ENCODE assay signal across 13 cellular contexts in the genomic region with DNA sequence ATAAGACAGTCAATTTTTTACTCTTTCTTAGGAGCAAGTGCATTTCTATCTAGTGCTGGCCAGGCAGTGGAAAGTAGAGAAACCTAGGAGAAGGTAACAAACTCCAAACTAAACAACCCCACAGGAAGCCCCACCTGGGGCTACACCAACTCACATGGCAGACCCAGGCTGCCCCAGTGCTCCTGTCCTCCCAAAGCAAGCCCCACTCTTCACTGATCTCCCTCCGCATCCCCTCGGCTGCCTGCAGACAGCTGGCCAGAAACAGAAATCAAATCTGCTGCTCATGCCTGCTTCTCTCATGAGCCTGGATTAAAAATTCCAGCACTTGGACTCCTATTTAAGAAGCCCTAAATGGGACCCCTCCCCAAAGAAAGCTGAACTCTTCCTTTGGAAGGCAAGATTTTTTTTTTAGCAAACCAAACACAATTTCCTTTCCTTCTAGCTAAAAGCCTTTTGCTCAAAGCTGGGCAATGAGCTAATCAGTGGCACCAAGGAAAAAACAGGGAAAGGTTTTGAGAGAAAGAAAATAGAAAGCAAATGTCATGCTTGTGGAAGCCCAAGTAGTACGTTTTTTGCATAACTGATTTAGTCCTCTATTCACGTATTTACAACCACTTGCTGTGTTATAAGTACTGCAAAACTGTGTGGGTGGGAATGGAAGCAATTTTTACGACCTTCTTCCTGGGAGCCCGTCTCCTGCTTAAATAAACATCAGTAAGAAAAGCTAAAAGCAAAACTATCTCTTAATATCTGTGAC. TPM values are rescaled to one million over a fixed set of nuclear protein-coding genes. Genes with fewer than 3 reads are reported as not detected.
DNase-seq lines count a peak whose midpoint lies in the region; ATAC-seq and TF ChIP-seq lines count a peak whose summit lies in the region.
"Had no signal": no experiment of that assay in that cellular context is flagged by ENCODE, and none has a peak within 500 bp of the region (broad histone marks: within the 10 kb centered on the region; RNA-seq: fewer than 3 reads in every experiment).

No MANE protein-coding gene starts in this region.

- H3K9ac ChIP-seq in SK-N-MC (ENCODE audit: insufficient read length) (no peak overlapping the region), trophoblast cell (ENCODE audit: low read length) (no peak overlapping the region)

- H2BK5ac ChIP-seq in trophoblast cell (ENCODE audit: low read depth, low read length, poor library complexity): no peak overlapping the region

- no peak overlapping the region for H4K91ac ChIP-seq in trophoblast cell (ENCODE audit: low read depth, low read length)

- no peaks in the 10 kb centered on the region for H3K27me3 ChIP-seq in gastroesophageal sphincter
- H3K27me3 ChIP-seq in trophoblast cell (ENCODE audit: insufficient read depth, low read length): no peaks in the 10 kb centered on the region

- peak; percentile 68 for DNase-seq in DMS 273 (lab: John Stamatoyannopoulos, UW; ENCODE audit: unreplicated experiment)
- no peak for DNase-seq in DMS 273 treated with DMSO at 0.1 percent for 48 hours (lab: John Stamatoyannopoulos, UW)
- peak; percentile 96 for DNase-seq in SK-N-MC (ENCODE audit: low read depth, low spot score)
- DNase-seq in superior temporal gyrus (ENCODE audit: extremely low spot score): peak; percentile 77
- DNase-seq in T-helper 2 cell treated with Interferon-gamma antibody and Interleukin-4, amounts not matched to agents 5 μg/mL and 100 μg/mL, for 36 hours (ENCODE audit: low spot score): no peak
- no peak for DNase-seq in trophoblast cell
- DNase-seq in NCI-H2171 (lab: John Stamatoyannopoulos, UW): no peak
- DNase-seq: activated CD4-positive, CD25-positive, alpha-beta regulatory T cell; effector CD8-positive, alpha-beta T cell; NCI-H187 treated with DMSO at 0.1 percent for 48 hours had no signal

- no peak for TF ChIP-seq EP300 in gastroesophageal sphincter (IDR thresholded peaks at IDR 0.05)

- no peak overlapping the region for H2BK12ac ChIP-seq in trophoblast cell (ENCODE audit: low read length)

- H3K14ac ChIP-seq in trophoblast cell (ENCODE audit: low read length): no peak overlapping the region

- H3K79me2 ChIP-seq in trophoblast cell (ENCODE audit: control insufficient read depth, insufficient read depth, low read length, poor library complexity): no peaks in the 10 kb centered on the region

- H3K4me3 ChIP-seq in SK-N-MC: peak overlapping the region; percentile 46
- peak overlapping the region; percentile 1 to 18 for H3K4me3 ChIP-seq in gastroesophageal sphincter
- H3K4me3 ChIP-seq in trophoblast cell (ENCODE audit: low read depth, low read length): no peak overlapping the region

- H2AFZ ChIP-seq in trophoblast cell (ENCODE audit: insufficient read depth, low read length, poor library complexity): no peak overlapping the region

- no peak overlapping the region for H4K8ac ChIP-seq in trophoblast cell (ENCODE audit: low read depth, low read length)

- H3K27ac ChIP-seq in SK-N-MC: no peak overlapping the region
- peak overlapping the region; percentile 34 to 61 (median 54) for H3K27ac ChIP-seq in gastroesophageal sphincter
- H3K27ac ChIP-seq in trophoblast cell (ENCODE audit: low read depth, low read length): no peak overlapping the region
- H3K27ac ChIP-seq: 22Rv1 had no signal

- H3K79me1 ChIP-seq in trophoblast cell (ENCODE audit: low read length): no peaks in the 10 kb centered on the region

- H3K23ac ChIP-seq in trophoblast cell (ENCODE audit: low read length): no peak overlapping the region

- H3K4ac ChIP-seq in trophoblast cell (ENCODE audit: low read depth, low read length): no peak overlapping the region

- H3K18ac ChIP-seq in trophoblast cell (ENCODE audit: low read length): no peak overlapping the region

- ATAC-seq in gastroesophageal sphincter: no peak

- no peak overlapping the region for H4K12ac ChIP-seq in trophoblast cell (ENCODE audit: low read depth, low read length)

- H3K27me3 Mint-ChIP-seq in T-helper 2 cell treated with Interferon-gamma antibody and Interleukin-4, amounts not matched to agents 5 μg/mL and 100 μg/mL, for 36 hours (ENCODE audit: low read depth): no peaks in the 10 kb centered on the region

- H3K36me3 ChIP-seq in SK-N-MC (ENCODE audit: insufficient read depth, low read length) (no peaks in the 10 kb centered on the region), gastroesophageal sphincter (no peaks in the 10 kb centered on the region), trophoblast cell (ENCODE audit: control insufficient read depth in 1 of 2, insufficient read depth in 2 of 2, low read length in 2 of 2) (no peaks in the 10 kb centered on the region)

- H2BK120ac ChIP-seq in trophoblast cell (ENCODE audit: insufficient read depth, low read length, poor library complexity): no peak overlapping the region

- WGBS in gastroesophageal sphincter (ENCODE audit: low coverage in 1 of 2), 2 donors: 8 to 21% methylated on average over 4 to 6 of the region's 6 CpGs
- WGBS in trophoblast cell (ENCODE audit: extremely low coverage, insufficient coverage, insufficient read length): no CpG with 5 or more reads among the region's 6 CpGs

- no peaks in the 10 kb centered on the region for H3K4me1 Mint-ChIP-seq in T-helper 2 cell treated with Interferon-gamma antibody and Interleukin-4, amounts not matched to agents 5 μg/mL and 100 μg/mL, for 36 hours (ENCODE audit: low read depth)

- H3K4me2 ChIP-seq in trophoblast cell (ENCODE audit: low read length): no peak overlapping the region

- no peaks in the 10 kb centered on the region for H3K9me3 Mint-ChIP-seq in T-helper 2 cell treated with Interferon-gamma antibody and Interleukin-4, amounts not matched to agents 5 μg/mL and 100 μg/mL, for 36 hours

- H3K4me3 Mint-ChIP-seq in T-helper 2 cell treated with Interferon-gamma antibody and Interleukin-4, amounts not matched to agents 5 μg/mL and 100 μg/mL, for 36 hours: no peak overlapping the region

- H3K4me1 ChIP-seq in gastroesophageal sphincter (peaks cover 5 to 45% (median 6%) of the 10 kb centered on the region in 3 donors), trophoblast cell (ENCODE audit: control insufficient read depth in 1 of 2, insufficient read depth in 2 of 2, low read length in 2 of 2) (no peaks in the 10 kb centered on the region)

- H3K9me3 ChIP-seq in SK-N-MC (ENCODE audit: low read depth, low read length) (no peaks in the 10 kb centered on the region), gastroesophageal sphincter (no peaks in the 10 kb centered on the region), trophoblast cell (ENCODE audit: insufficient read depth, low read depth, low read length) (no peaks in the 10 kb centered on the region)

- no peak overlapping the region for H2AK5ac ChIP-seq in trophoblast cell (ENCODE audit: low read length)

- TF ChIP-seq CTCF in gastroesophageal sphincter (IDR thresholded peaks at IDR 0.05): no peak

- TF ChIP-seq POLR2A in gastroesophageal sphincter (IDR thresholded peaks at IDR 0.05): no peak

- H3K27ac Mint-ChIP-seq in T-helper 2 cell treated with Interferon-gamma antibody and Interleukin-4, amounts not matched to agents 5 μg/mL and 100 μg/mL, for 36 hours: no peak overlapping the region

- no peaks in the 10 kb centered on the region for H3K36me3 Mint-ChIP-seq in T-helper 2 cell treated with Interferon-gamma antibody and Interleukin-4, amounts not matched to agents 5 μg/mL and 100 μg/mL, for 36 hours (ENCODE audit: low read depth)

RNA-seq across cellular contexts. Expression of gene PDE1C, which starts 10.7 kb away (rescaled TPM):
- total RNA-seq in gastroesophageal sphincter: 10 to 100 TPM; 17.2 to 28.8 (median 21.7) TPM
- polyA plus RNA-seq in trophoblast cell (2013): 0.08 and 0.15 TPM in 2 replicates
- total RNA-seq: HT-29 had no signal

Comparison
In these comparisons a context has a peak if more than half of its experiments do, and no peak if none do; other contexts are left out.
1. DNase-seq: peak in DMS 273 (single experiment), SK-N-MC (single experiment) and superior temporal gyrus (single experiment); none in DMS 273 treated with DMSO at 0.1 percent for 48 hours (single experiment), T-helper 2 cell treated with Interferon-gamma antibody and Interleukin-4, amounts not matched to agents 5 μg/mL and 100 μg/mL, for 36 hours (single experiment), trophoblast cell (0 of 2) and NCI-H2171 (single experiment).
2. H3K27ac ChIP-seq: peak in gastroesophageal sphincter (4 of 4); none in SK-N-MC (single experiment) and trophoblast cell (single experiment).